18 cellular contexts compared by ENCODE assay signal in genomic region chr10:9262770-9263169, GRCh38.
DNase-seq lines count a peak whose midpoint lies in the region; ATAC-seq, FAIRE-seq and TF ChIP-seq lines count a peak whose summit lies in the region.
"Had no signal": no experiment of that assay in that cellular context is flagged by ENCODE, and none has a peak within 500 bp of the region (broad histone marks: within the 10 kb centered on the region; RNA-seq: fewer than 3 reads in every experiment).

No MANE protein-coding gene starts in this region.

- no peaks in the 10 kb centered on the region for H3K79me2 ChIP-seq in keratinocyte (ENCODE audit: control insufficient read depth, insufficient read depth, low read length)

- TF ChIP-seq CTCF in keratinocyte (optimal IDR thresholded peaks at IDR 0.05 in 1 of 3, IDR thresholded peaks at IDR 0.05 in 1 of 3, conservative IDR thresholded peaks at IDR 0.05 in 1 of 3; ENCODE audit: extremely low read depth in 1 of 3, insufficient read depth in 2 of 3, low read length in 3 of 3): no peak

- H3K4me3 ChIP-seq in keratinocyte (ENCODE audit: control insufficient read depth in 2 of 3, extremely low read depth in 1 of 3, insufficient read depth in 2 of 3, low read depth in 1 of 3, low read length in 3 of 3) (no peak overlapping the region), aorta (ENCODE audit: low read length in 2 of 2) (no peak overlapping the region)
- H3K4me3 ChIP-seq: BLaER1 treated with 17β-estradiol and CSF1 and Interleukin-3, amounts not matched to agents 10 nM and 100 nM; GM12878 had no signal

- no peak overlapping the region for H3K9ac ChIP-seq in keratinocyte (ENCODE audit: control insufficient read depth, extremely low read depth, insufficient read depth, low read length)
- H3K9ac ChIP-seq: BLaER1 treated with 17β-estradiol and CSF1 and Interleukin-3, amounts not matched to agents 10 nM and 100 nM had no signal

- ATAC-seq in HG03039 (IDR thresholded peaks at IDR 0.05; ENCODE audit: unreplicated experiment) (no peak), aorta (ENCODE audit: low FRiP score) (no peak)
- ATAC-seq: GM12878 had no signal

- H4K20me1 ChIP-seq in keratinocyte (ENCODE audit: control insufficient read depth, extremely low read depth, insufficient read depth, low read length): no peaks in the 10 kb centered on the region
- H4K20me1 ChIP-seq: BLaER1 treated with 17β-estradiol and CSF1 and Interleukin-3, amounts not matched to agents 10 nM and 100 nM had no signal

- H3K9me3 ChIP-seq in keratinocyte (ENCODE audit: control insufficient read depth, low read depth, low read length) (no peaks in the 10 kb centered on the region), aorta (ENCODE audit: control insufficient read depth, low read length) (no peaks in the 10 kb centered on the region)
- H3K9me3 ChIP-seq: BLaER1 treated with 17β-estradiol and CSF1 and Interleukin-3, amounts not matched to agents 10 nM and 100 nM had no signal

- no peak overlapping the region for H3K4me2 ChIP-seq in keratinocyte (ENCODE audit: control insufficient read depth, extremely low read depth, insufficient read depth, low read depth, low read length)
- H3K4me2 ChIP-seq: BLaER1 treated with 17β-estradiol and CSF1 and Interleukin-3, amounts not matched to agents 10 nM and 100 nM had no signal

- dilution Hi-C loops in keratinocyte (cut with MboI; ENCODE audit: extremely low pct_ligation_motif_present, low sequenced_read_pairs): no loop called here

- H3K36me3 ChIP-seq in keratinocyte (ENCODE audit: control insufficient read depth in 2 of 2, extremely low read depth in 1 of 2, insufficient read depth in 2 of 2, low read length in 2 of 2) (no peaks in the 10 kb centered on the region), aorta (ENCODE audit: control insufficient read depth in 1 of 2, insufficient read depth in 2 of 2, low read length in 1 of 2) (no peaks in the 10 kb centered on the region)
- H3K36me3 ChIP-seq: BLaER1 treated with 17β-estradiol and CSF1 and Interleukin-3, amounts not matched to agents 10 nM and 100 nM had no signal

- H3K27me3 ChIP-seq in keratinocyte (ENCODE audit: control insufficient read depth, extremely low read depth, insufficient read depth, low read length) (no peaks in the 10 kb centered on the region), aorta (ENCODE audit: control insufficient read depth in 1 of 2, insufficient read depth in 2 of 2, low read length in 1 of 2) (no peaks in the 10 kb centered on the region)
- H3K27me3 ChIP-seq: BLaER1 treated with 17β-estradiol and CSF1 and Interleukin-3, amounts not matched to agents 10 nM and 100 nM had no signal

- no peak overlapping the region for H3K27ac ChIP-seq in keratinocyte (ENCODE audit: control insufficient read depth, insufficient read depth, low read length)
- H3K27ac ChIP-seq in aorta (ENCODE audit: low read depth in 1 of 2, low read length in 2 of 2): no peak overlapping the region
- H3K27ac ChIP-seq: BLaER1 treated with 17β-estradiol and CSF1 and Interleukin-3, amounts not matched to agents 10 nM and 100 nM had no signal

- DNase-seq in LoVo (ENCODE audit: low spot score): peak; percentile 86
- peak; percentile 55 for DNase-seq in amniotic epithelial cell (ENCODE audit: low read depth)
- DNase-seq in keratinocyte (ENCODE audit: low read depth, low spot score): no peak
- DNase-seq in stimulated activated CD4-positive, alpha-beta T cell treated with anti-CD3 and anti-CD28 coated beads, Interleukin-1b, Interleukin-23, amount 100 ng/mL, for 48 hours: no peak
- DNase-seq in aorta: no peak
- DNase-seq in SIG-M5 (lab: John Stamatoyannopoulos, UW): no peak
- DNase-seq: HCEC 1CT, NCI-H1092, NCI-H1694, NCI-H446, NCI-H774, SHP77 had no signal

- intact Hi-C loops in aorta (cut with DNase I): no loop called here

- WGBS in aorta, 2 donors: 50 to 55% methylated on average over 1 of the region's 1 CpG

- no peak overlapping the region for H2AFZ ChIP-seq in keratinocyte (ENCODE audit: control insufficient read depth, low read length)

- FAIRE-seq in keratinocyte (lab: Jason Lieb, UNC): peak; percentile 26
- FAIRE-seq: GM12878, GM18507, HTR-8/SVneo, RCC 7860 had no signal

- H3K4me1 ChIP-seq in keratinocyte (ENCODE audit: control insufficient read depth, extremely low read depth, insufficient read depth, low read length) (no peaks in the 10 kb centered on the region), aorta (ENCODE audit: control insufficient read depth in 1 of 2, insufficient read depth in 2 of 2, low read length in 2 of 2) (no peaks in the 10 kb centered on the region)
- H3K4me1 ChIP-seq: BLaER1 treated with 17β-estradiol and CSF1 and Interleukin-3, amounts not matched to agents 10 nM and 100 nM had no signal

- no peaks in the 10 kb centered on the region for H3K9me1 ChIP-seq in keratinocyte (ENCODE audit: control insufficient read depth, extremely low read depth, insufficient read depth, low read length)

Comparison
In these comparisons a context has a peak if more than half of its experiments do, and no peak if none do; other contexts are left out.
1. DNase-seq: peak in LoVo (single experiment) and amniotic epithelial cell (single experiment); none in keratinocyte (single experiment), stimulated activated CD4-positive, alpha-beta T cell treated with anti-CD3 and anti-CD28 coated beads, Interleukin-1b, Interleukin-23, amount 100 ng/mL, for 48 hours (single experiment), aorta (0 of 2) and SIG-M5 (single experiment).